8 cellular contexts compared by ENCODE assay signal in the genomic region with DNA sequence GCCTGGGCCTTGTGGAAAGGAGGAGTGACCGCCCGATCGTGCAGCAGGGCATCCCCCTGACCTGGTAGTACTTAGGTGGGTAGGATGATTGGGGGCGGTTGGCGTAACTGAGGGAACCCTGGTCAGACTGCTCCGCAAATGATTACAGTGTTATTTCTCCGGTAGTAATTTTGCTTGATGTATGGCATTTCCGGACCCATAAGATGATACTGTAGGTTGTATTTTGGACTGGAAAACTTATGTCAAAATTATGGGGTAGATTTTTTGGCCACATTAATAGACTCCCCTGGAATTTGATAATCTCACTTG. TPM values are rescaled to one million over a fixed set of nuclear protein-coding genes. Genes with fewer than 3 reads are reported as not detected.
A peak's percentile ranks its signal among the peaks of the same experiment; 100 is the strongest.
DNase-seq lines count a peak whose midpoint lies in the region; ATAC-seq, FAIRE-seq and TF ChIP-seq lines count a peak whose summit lies in the region.

No MANE protein-coding gene starts in this region.

- no peak overlapping the region for H3K23ac ChIP-seq in mesendoderm (ENCODE audit: low read length)

- no peak overlapping the region for H2AK5ac ChIP-seq in mesendoderm (ENCODE audit: low read length)

- H3K4me3 ChIP-seq in left ventricle myocardium inferior (peak overlapping the region; percentile 96), K562 (peak overlapping the region; percentile 93), mesendoderm (ENCODE audit: low read length) (peak overlapping the region; percentile 93)

- POLR2A ChIA-PET in K562 (lab: Yijun Ruan, JAX), result interaction anchor here (0.6 to 1.1 kb wide), 3 partner anchors 13 to 34 kb away, joined by 3 to 4 read pairs (median 3); no protein-coding TSS in a partner anchor

- H3K9ac ChIP-seq in K562 (ENCODE audit: insufficient read depth in 1 of 2, low read depth in 2 of 2, low read length in 2 of 2), result peak overlapping the region; percentile 89 to 96
- peak overlapping the region; percentile 95 for H3K9ac ChIP-seq in mesendoderm (ENCODE audit: low read length)

- FAIRE-seq in K562 (lab: Jason Lieb, UNC), result no peak

- DNase-seq in left ventricle myocardium inferior, result no peak
- no peak for DNase-seq in Right ventricle myocardium superior
- DNase-seq in K562 (ENCODE audit: extremely low read depth in 1 of 4, low spot score in 3 of 4), result no peak
- no peak for DNase-seq in mesendoderm
- DNase-seq in left colon, result no peak
- no peak for DNase-seq in HT-29 (ENCODE audit: low spot score)
- DNase-seq in activated gamma-delta T cell treated with Interleukin-2 at 50 U/mL for 16 hours, result no peak
- DNase-seq in activated gamma-delta T cell (lab: John Stamatoyannopoulos, UW), result no peak

- peak overlapping the region; percentile 94 for H2AFZ ChIP-seq in K562 (ENCODE audit: low read depth, low read length)

- peaks cover 6% of the 10 kb centered on the region; the same call in 1 of the 2 replicates for H4K20me1 ChIP-seq in K562 (replicated peaks; ENCODE audit: control insufficient read depth, insufficient read depth, low read length)

- no peak overlapping the region for H4K8ac ChIP-seq in mesendoderm (ENCODE audit: low read depth, low read length)

- no TSS peak for BruUV-seq in K562 (replicated peaks; lab: Mats Ljungman, UMichigan)

- no peak overlapping the region for H3K4ac ChIP-seq in mesendoderm (ENCODE audit: low read depth, low read length)

- peak overlapping the region; percentile 99 for H3K27ac ChIP-seq in left ventricle myocardium inferior (replicated peaks)
- H3K27ac ChIP-seq in K562 (ENCODE audit: extremely low read depth, low read depth, low read length), result peak overlapping the region; percentile 91
- peak overlapping the region; percentile 56 for H3K27ac ChIP-seq in mesendoderm (ENCODE audit: low read depth, low read length)

- H3K9me3 ChIP-seq in left ventricle myocardium inferior (replicated peaks), result no peaks in the 10 kb centered on the region
- H3K9me3 ChIP-seq in K562 (replicated peaks; ENCODE audit: control insufficient read depth, insufficient read depth, low read depth, low read length), result no peaks in the 10 kb centered on the region

- intact Hi-C loops in left ventricle myocardium inferior (cut with micrococcal nuclease) (no loop called here), Right ventricle myocardium superior (cut with DNase I) (no loop called here), K562 (cut with micrococcal nuclease) (loop anchor here (5.0 kb wide), 1 partner anchor 124 kb away; no protein-coding TSS in a partner anchor), left colon (cut with DNase I, micrococcal nuclease) (no loop called here)

- no peak overlapping the region for H2BK15ac ChIP-seq in mesendoderm (replicated peaks; ENCODE audit: low read depth)

- H3K4me1 ChIP-seq in left ventricle myocardium inferior (peaks cover 53% of the 10 kb centered on the region), K562 (replicated peaks in 1 of 2; ENCODE audit: control insufficient read depth in 2 of 2, insufficient read depth in 2 of 2, low read length in 2 of 2) (peaks cover 0 to 5% of the 10 kb centered on the region in 2 experiments; a peak in 2 of 5 replicates), mesendoderm (ENCODE audit: control insufficient read depth, low read depth, low read length) (peaks cover 3% of the 10 kb centered on the region)

- H4K5ac ChIP-seq in mesendoderm (ENCODE audit: low read length), result no peak overlapping the region

- H3K79me1 ChIP-seq in mesendoderm (ENCODE audit: low read length), result peaks cover 5% of the 10 kb centered on the region

- in situ Hi-C loops in K562 (cut with MboI), result no loop called here

- no peak for TF ChIP-seq CTCF in left ventricle myocardium inferior (IDR thresholded peaks at IDR 0.05; ENCODE audit: borderline replicate concordance)
- no peak for TF ChIP-seq CTCF in K562 (IDR thresholded peaks at IDR 0.05 in 2 of 3, conservative IDR thresholded peaks at IDR 0.05 in 1 of 3; ENCODE audit: insufficient read depth in 2 of 3, low read depth in 1 of 3, low read length in 3 of 3)

- H3K79me2 ChIP-seq in K562 (ENCODE audit: control insufficient read depth, insufficient read depth, low read length), result peaks cover 55% of the 10 kb centered on the region
- H3K79me2 ChIP-seq in mesendoderm (ENCODE audit: control insufficient read depth, insufficient read depth, low read length), result peaks cover 21% of the 10 kb centered on the region

- H3K9me1 ChIP-seq in K562 (ENCODE audit: control insufficient read depth, insufficient read depth, low read length), result peaks cover 3% of the 10 kb centered on the region

- H3K56ac ChIP-seq in mesendoderm (ENCODE audit: low read length), result peak overlapping the region; percentile 99

- H3K27me3 ChIP-seq in left ventricle myocardium inferior (ENCODE audit: low read depth), result no peaks in the 10 kb centered on the region
- H3K27me3 ChIP-seq in K562 (ENCODE audit: control insufficient read depth in 2 of 2, insufficient read depth in 2 of 2, low read length in 2 of 2), result no peaks in the 10 kb centered on the region
- H3K27me3 ChIP-seq in mesendoderm (ENCODE audit: insufficient read depth, low read length, poor library complexity), result no peaks in the 10 kb centered on the region

- 4% methylated on average over 8 of the region's 8 CpGs for WGBS in K562 (ENCODE audit: insufficient coverage, low coverage, missing lambda C conversion rate)
- WGBS in mesendoderm (ENCODE audit: extremely low coverage, insufficient coverage, low lambda C conversion rate), result no CpG with 5 or more reads among the region's 8 CpGs

- H3K4me2 ChIP-seq in K562 (ENCODE audit: insufficient read depth, low read length) (peak overlapping the region; percentile 77), mesendoderm (ENCODE audit: low read length) (peak overlapping the region; percentile 64)

- no peak overlapping the region for H2BK120ac ChIP-seq in mesendoderm (ENCODE audit: low read depth, low read length)

- TF ChIP-seq EP300 in K562 (IDR thresholded peaks at IDR 0.05; ENCODE audit: low read length), result no peak

- TF ChIP-seq POLR2A in K562 (conservative IDR thresholded peaks at IDR 0.05), result no peak

- TF ChIP-seq RAD21 in K562 (CRISPR knock-in tag; conservative IDR thresholded peaks at IDR 0.05 in 1 of 2, IDR thresholded peaks at IDR 0.05 in 1 of 2), result no peak

- ATAC-seq in Right ventricle myocardium superior (ENCODE audit: poor library complexity), result no peak
- no peak; the same call in 2 of the 3 replicates for ATAC-seq in K562
- ATAC-seq in left colon, result no peak

- H3K36me3 ChIP-seq in left ventricle myocardium inferior (no peaks in the 10 kb centered on the region), K562 (ENCODE audit: control insufficient read depth, insufficient read depth, low read length) (no peaks in the 10 kb centered on the region; the same call in 2 of the 3 replicates), mesendoderm (ENCODE audit: control insufficient read depth, insufficient read depth, low read length) (no peaks in the 10 kb centered on the region)

- CTCF ChIA-PET in K562 (lab: Yijun Ruan, JAX; ENCODE audit: low intra/inter-chr PET ratio), result interaction anchor here (0.6 kb wide), 1 partner anchor 125 kb away, joined by 3 read pairs; no protein-coding TSS in a partner anchor

- H2BK5ac ChIP-seq in mesendoderm (ENCODE audit: low read length), result no peak overlapping the region

- H3K18ac ChIP-seq in mesendoderm (ENCODE audit: low read length), result peak overlapping the region; percentile 2

RNA-seq across cellular contexts. Expression of a gene that starts 0.8 kb away (rescaled TPM):
- 31.3 TPM for total RNA-seq in left ventricle myocardium inferior
- 29.9 TPM for total RNA-seq in Right ventricle myocardium superior
- 79.8 and 96.2 TPM in 2 replicates for total RNA-seq in K562 (2011; cell fraction: chromatin; rRNA removed; ENCODE audit: low replicate concordance)
- total RNA-seq in K562 (2011; cell fraction: nucleolus; rRNA removed), result 38.5 and 45.4 TPM in 2 replicates
- total RNA-seq in K562 (2011; cell fraction: nucleoplasm; rRNA removed), result 55.1 and 55.5 TPM in 2 replicates
- 5.1 and 9.0 TPM in 2 replicates for total RNA-seq in K562 (2014; rRNA removed)
- 7.1 and 8.3 TPM in 2 replicates for total RNA-seq in K562 (2014; rRNA removed; fragmentation: Illumina TruSeq; extraction: Trizol)
- total RNA-seq in K562 (2015; rRNA removed; fragmentation: Illumina TruSeq; extraction: Trizol), result 7.5 and 7.9 TPM in 2 replicates
- 12.3 and 13.6 TPM in 2 replicates for total RNA-seq in K562 (2021)
- 13.7 and 20.0 TPM in 2 replicates for polyA plus RNA-seq in K562 (2011; rRNA removed)
- polyA plus RNA-seq in K562 (2011; cell fraction: cytosol; rRNA removed), result 8.9 and 12.3 TPM in 2 replicates
- 83.6 and 87.4 TPM in 2 replicates for polyA plus RNA-seq in K562 (2011; cell fraction: nucleus; rRNA removed)
- 8.8 and 14.8 TPM in 2 replicates for polyA plus RNA-seq in K562 (2012)
- 10.7 and 12.0 TPM in 2 replicates for polyA plus RNA-seq in K562 (2014; fragmentation: Illumina TruSeq; extraction: Trizol)
- polyA plus RNA-seq in K562 (2014; fragmentation: Nextera tagmentation; extraction: Ambion mirVana), result 1 to 10 TPM; 1.6 to 1.9 TPM
- 6.9 and 8.3 TPM in 2 replicates for polyA plus RNA-seq in K562 (2014; rRNA removed)
- polyA minus RNA-seq in K562 (2011; rRNA and poly(A)+ RNA removed), result 17.3 and 19.5 TPM in 2 replicates
- 5.9 and 13.6 TPM in 2 replicates for polyA minus RNA-seq in K562 (2011; cell fraction: cytosol; rRNA and poly(A)+ RNA removed)
- 13.2 and 26.2 TPM in 2 replicates for polyA minus RNA-seq in K562 (2011; cell fraction: nucleus; rRNA and poly(A)+ RNA removed)
- 6.5 TPM for polyA plus RNA-seq in mesendoderm (2013, experiment 1 of 2)
- 6.0 TPM for polyA plus RNA-seq in mesendoderm (2013, experiment 2 of 2)
- 10 to 100 TPM; 43.8 to 44.6 TPM for total RNA-seq in left colon
- total RNA-seq in HT-29 (2014; rRNA removed; shearing (Covaris generic)), result 10.2 and 13.0 TPM in 2 replicates

RNA-seq across cellular contexts. Expression of a gene that starts 45.7 kb away (rescaled TPM):
- total RNA-seq in left ventricle myocardium inferior (34.7 TPM), Right ventricle myocardium superior (28.5 TPM), K562 (2014; rRNA removed) (22.9 and 33.0 TPM in 2 replicates), K562 (2014; rRNA removed; fragmentation: Illumina TruSeq; extraction: Trizol) (20.2 and 20.4 TPM in 2 replicates), K562 (2015; rRNA removed; fragmentation: Illumina TruSeq; extraction: Trizol) (26.6 and 27.3 TPM in 2 replicates), K562 (2021) (42.5 and 45.1 TPM in 2 replicates), left colon (10 to 100 TPM; 63.0 to 71.3 TPM)
- total RNA-seq in K562 (2011; cell fraction: chromatin; rRNA removed; ENCODE audit: low replicate concordance), result 87.8 and 154 TPM in 2 replicates
- total RNA-seq in K562 (2011; cell fraction: nucleolus; rRNA removed), result 77.8 and 91.1 TPM in 2 replicates
- 95.8 and 138 TPM in 2 replicates for total RNA-seq in K562 (2011; cell fraction: nucleoplasm; rRNA removed)
- polyA plus RNA-seq in K562 (2011; rRNA removed) (26.8 and 34.4 TPM in 2 replicates), K562 (2014; fragmentation: Illumina TruSeq; extraction: Trizol) (46.7 and 47.4 TPM in 2 replicates), K562 (2014; fragmentation: Nextera tagmentation; extraction: Ambion mirVana) (1 to 10 TPM; 4.0 TPM), K562 (2014; rRNA removed) (33.8 and 36.2 TPM in 2 replicates)
- polyA plus RNA-seq in K562 (2011; cell fraction: cytosol; rRNA removed), result 26.4 and 36.5 TPM in 2 replicates
- polyA plus RNA-seq in K562 (2011; cell fraction: nucleus; rRNA removed), result 47.8 and 75.5 TPM in 2 replicates
- 35.6 and 43.4 TPM in 2 replicates for polyA plus RNA-seq in K562 (2012)
- polyA minus RNA-seq in K562 (2011; rRNA and poly(A)+ RNA removed), result 29.8 and 30.7 TPM in 2 replicates
- polyA minus RNA-seq in K562 (2011; cell fraction: cytosol; rRNA and poly(A)+ RNA removed), result 24.3 and 25.7 TPM in 2 replicates
- 22.9 and 27.5 TPM in 2 replicates for polyA minus RNA-seq in K562 (2011; cell fraction: nucleus; rRNA and poly(A)+ RNA removed)
- 40.2 TPM for polyA plus RNA-seq in mesendoderm (2013, experiment 1 of 2)
- 41.6 TPM for polyA plus RNA-seq in mesendoderm (2013, experiment 2 of 2)
- 52.2 and 97.2 TPM in 2 replicates for total RNA-seq in HT-29 (2014; rRNA removed; shearing (Covaris generic))
